Comparison of ENCODE assay signal across 26 cellular contexts in the genomic region with DNA sequence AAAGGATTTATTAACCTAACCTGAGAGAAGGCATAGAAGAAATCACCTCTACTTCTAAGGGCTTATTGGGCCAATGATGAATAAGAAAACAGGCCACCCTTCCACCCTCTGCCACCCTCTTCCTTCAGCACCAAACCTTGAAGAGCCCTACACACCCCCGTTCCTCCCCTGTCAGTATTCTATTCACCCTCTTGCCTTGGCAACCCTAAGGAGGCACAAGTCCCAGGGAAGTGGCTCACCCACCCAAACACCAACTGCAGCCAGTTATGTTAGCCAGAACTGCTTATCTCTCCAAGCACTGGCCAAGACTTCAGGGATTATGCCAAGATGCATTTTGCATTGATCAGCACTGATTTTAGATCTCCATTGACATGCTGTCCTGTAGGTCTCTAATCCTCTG. TPM values are rescaled to one million over a fixed set of nuclear protein-coding genes. Genes with fewer than 3 reads are reported as not detected.
"Had no signal": no experiment of that assay in that cellular context is flagged by ENCODE, and none has a peak within 500 bp of the region (broad histone marks: within the 10 kb centered on the region; RNA-seq: fewer than 3 reads in every experiment).

No MANE protein-coding gene starts in this region.

- H3K36me3 ChIP-seq: colonic mucosa, WERI-Rb-1 had no signal

- H3K9me3 ChIP-seq: body of pancreas, colonic mucosa had no signal

- ATAC-seq: activated CD4-positive, CD25-positive, alpha-beta regulatory T cell treated with anti-CD3 and anti-CD28 coated beads, Interleukin-2, amount 50 U/mL, for 24 hours; activated CD8-positive, alpha-beta T cell treated with anti-CD3 and anti-CD28 coated beads for 36 hours; activated T-cell treated with anti-CD3 and anti-CD28 coated beads, Interleukin-2, amount 50 U/mL, for 4 hours; activated T-helper 17 cell treated with anti-CD3 and anti-CD28 coated beads, Interleukin-2, amount 50 U/mL, for 72 hours; body of pancreas; esophagus mucosa; T-helper 17 cell had no signal

- DNase-seq: activated B cell treated with CpG ODN at 0.5 μM for 24 hours; activated CD4-positive, alpha-beta T cell treated with anti-CD3 and anti-CD28 coated beads for 48 hours; activated CD4-positive, alpha-beta T cell treated with anti-CD3 and anti-CD28 coated beads, Interleukin-2, amount 50 U/mL, for 1 hour; activated CD4-positive, alpha-beta T cell treated with anti-CD3 and anti-CD28 coated beads, Interleukin-2, amount 50 U/mL, for 48 hours; activated CD8-positive, alpha-beta memory T cell treated with anti-CD3 and anti-CD28 coated beads for 24 hours; activated CD8-positive, alpha-beta T cell treated with anti-CD3 and anti-CD28 coated beads for 36 hours; activated effector memory CD4-positive, alpha-beta T cell treated with Interleukin-2 at 50 U/mL for 16 hours; activated gamma-delta T cell treated with Interleukin-2 at 50 U/mL for 16 hours; activated naive CD4-positive, alpha-beta T cell treated with anti-CD3 and anti-CD28 coated beads, Interleukin-2, amount 50 U/mL, for 16 hours; activated naive CD4-positive, alpha-beta T cell treated with Interleukin-2 at 50 U/mL for 16 hours; activated T-cell treated with anti-CD3 and anti-CD28 coated beads, Interleukin-2, amount 50 U/mL, for 4 hours; amniotic stem cell; body of pancreas; central memory CD4-positive, alpha-beta T cell; cerebellar nuclear complex; colonic mucosa; effector memory CD4-positive, alpha-beta T cell; endodermal cell; foreskin fibroblast; T-helper 1 cell; T-helper 17 cell; T1000; WERI-Rb-1 had no signal

- H3K4me3 ChIP-seq: body of pancreas, colonic mucosa had no signal

- H3K27me3 ChIP-seq: body of pancreas, colonic mucosa had no signal

- H3K4me1 ChIP-seq: colonic mucosa had no signal

- H3K27ac ChIP-seq: body of pancreas, colonic mucosa, WERI-Rb-1 had no signal

RNA-seq across cellular contexts. Expression of a gene that starts 15.9 kb away (rescaled TPM):
- total RNA-seq: T-helper 17 cell had no signal
